In the genomic region with DNA sequence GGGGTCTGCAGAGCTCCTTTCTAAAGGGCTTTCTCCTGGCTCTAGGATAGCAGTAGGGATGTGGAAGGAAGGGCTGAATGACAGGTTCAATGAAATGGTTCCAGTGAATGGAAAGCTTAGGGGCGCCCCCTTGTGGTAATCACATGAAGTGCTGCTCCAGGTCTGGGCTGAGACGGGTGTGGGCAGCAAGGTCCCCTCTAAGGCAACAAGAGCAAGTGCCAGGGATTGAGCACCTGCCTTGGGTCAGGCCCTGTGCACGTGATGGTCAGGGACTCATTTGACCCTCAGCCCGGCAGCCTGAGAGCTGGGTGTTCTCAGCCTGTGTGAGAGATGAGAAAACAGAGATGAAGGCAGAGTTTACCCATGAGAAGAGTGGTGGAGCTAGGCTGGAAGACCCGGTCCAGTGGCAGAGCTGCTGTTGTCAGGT, we compare ENCODE assay signal across 8 cellular contexts. TPM values are rescaled to one million over a fixed set of nuclear protein-coding genes. Genes with fewer than 3 reads are reported as not detected.
DNase-seq lines count a peak whose midpoint lies in the region; ATAC-seq and TF ChIP-seq lines count a peak whose summit lies in the region.

No MANE protein-coding gene starts in this region.

- H3K4me3 Mint-ChIP-seq in MCF 10A (ENCODE audit: unreplicated experiment) = no peak overlapping the region

- H3K36me3 ChIP-seq in WERI-Rb-1 = no peaks in the 10 kb centered on the region

- DNase-seq in NCI-H1694 (lab: John Stamatoyannopoulos, UW) (peak; percentile 0), WERI-Rb-1 (peak; percentile 77), MCF 10A (ENCODE audit: unreplicated experiment) (peak; percentile 76), inferior parietal cortex (ENCODE audit: extremely low spot score) (peak; percentile 80), H4 (ENCODE audit: low spot score) (no peak)
- peak; percentile 61 to 71 for DNase-seq in stimulated activated CD4-positive, alpha-beta T cell treated with anti-CD3 and anti-CD28 coated beads, Interleukin-1b, Interleukin-23, amount 100 ng/mL, for 4 hours (ENCODE audit: low read depth in 2 of 2)

- BruUV-seq in MCF 10A (replicated peaks; lab: Mats Ljungman, UMichigan) = no TSS peak

- H3K27me3 Mint-ChIP-seq in MCF 10A (ENCODE audit: insufficient read depth, unreplicated experiment) = no peaks in the 10 kb centered on the region

- H3K36me3 Mint-ChIP-seq in MCF 10A (ENCODE audit: insufficient read depth, unreplicated experiment) = no peaks in the 10 kb centered on the region

- H3K27me3 ChIP-seq in WERI-Rb-1 (ENCODE audit: insufficient read depth, low read depth, severe bottlenecking) = no peaks in the 10 kb centered on the region

- no peaks in the 10 kb centered on the region for H3K9me3 Mint-ChIP-seq in MCF 10A (ENCODE audit: unreplicated experiment)

- no peaks in the 10 kb centered on the region for H3K9me3 ChIP-seq in WERI-Rb-1 (ENCODE audit: severe bottlenecking)

- TF ChIP-seq CTCF in GM12873 (IDR thresholded peaks at IDR 0.05; ENCODE audit: insufficient read depth, low read depth, low read length, missing control alignments) (peak; percentile 94), WERI-Rb-1 (IDR thresholded peaks at IDR 0.05; ENCODE audit: low read depth, low read length) (peak; percentile 88), MCF 10A (IDR thresholded peaks at IDR 0.05; ENCODE audit: unreplicated experiment) (peak; percentile 90)

- no peak overlapping the region for H3K27ac Mint-ChIP-seq in MCF 10A (ENCODE audit: low read depth, unreplicated experiment)

- ATAC-seq in HG03521 (IDR thresholded peaks at IDR 0.05; ENCODE audit: unreplicated experiment) = no peak

- no peaks in the 10 kb centered on the region for H3K4me1 Mint-ChIP-seq in MCF 10A (ENCODE audit: insufficient read depth, unreplicated experiment)

- H3K4me3 ChIP-seq in WERI-Rb-1 (ENCODE audit: low read depth, low read length) = no peak overlapping the region

- H3K27ac ChIP-seq in WERI-Rb-1 = no peak overlapping the region

- CTCF ChIA-PET in MCF 10A (lab: Yijun Ruan, JAX) = interaction anchor here (0.5 to 10.7 kb wide), 64 partner anchors 9 to 935 kb away, joined by 3 to 477 read pairs (median 6); a partner anchor contains a TSS

- intact Hi-C loops in MCF 10A (cut with micrococcal nuclease) = loop anchor here (5.0 kb wide), 1 partner anchor 85 kb away; no protein-coding TSS in a partner anchor

- POLR2A ChIA-PET in MCF 10A (lab: Yijun Ruan, JAX) = interaction anchor here (0.7 to 1.5 kb wide), 5 partner anchors 92 to 184 kb away, joined by 3 to 5 read pairs (median 4); a partner anchor contains a TSS

RNA-seq across cellular contexts. Expression of a gene that starts 12.1 kb away (rescaled TPM):
- total RNA-seq in MCF 10A (2022) = not detected in 2 replicates
- not detected in 2 replicates for total RNA-seq in H4 (2014; rRNA removed; shearing (Covaris generic))

RNA-seq across cellular contexts. Expression of a gene that starts 37.6 kb away (rescaled TPM):
- not detected in 2 replicates for total RNA-seq in MCF 10A (2022)
- not detected in 2 replicates for total RNA-seq in H4 (2014; rRNA removed; shearing (Covaris generic))
